17 cellular contexts compared by ENCODE assay signal in the genomic region with DNA sequence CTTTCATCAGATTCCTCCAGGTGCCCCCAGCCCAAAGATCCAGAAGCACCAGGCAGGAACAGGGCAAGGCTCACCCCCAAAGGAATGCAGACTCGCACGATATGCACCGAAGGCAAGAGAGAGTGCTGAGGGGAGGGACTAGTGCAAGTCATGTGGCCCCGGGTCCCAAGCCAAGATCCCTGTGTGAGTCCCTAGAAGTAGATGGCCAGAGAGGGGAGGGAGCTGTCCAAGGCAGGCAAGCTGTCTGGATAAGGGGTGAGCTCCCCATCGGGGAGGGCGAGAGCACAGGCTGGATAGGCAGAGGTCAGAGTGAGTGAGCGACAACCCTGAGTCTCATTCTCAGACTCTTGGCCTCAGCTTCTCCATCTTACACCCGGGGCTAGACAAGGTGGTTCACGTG.
A peak's percentile ranks its signal among the peaks of the same experiment; 100 is the strongest.
DNase-seq lines count a peak whose midpoint lies in the region; ATAC-seq and TF ChIP-seq lines count a peak whose summit lies in the region.
"Had no signal": no experiment of that assay in that cellular context is flagged by ENCODE, and none has a peak within 500 bp of the region (broad histone marks: within the 10 kb centered on the region; RNA-seq: fewer than 3 reads in every experiment).

No MANE protein-coding gene starts in this region.

- H3K27me3 ChIP-seq in endodermal cell (ENCODE audit: control insufficient read depth, insufficient read depth, low read length, poor library complexity, severe bottlenecking) (no peaks in the 10 kb centered on the region), neuronal stem cell (ENCODE audit: control insufficient read depth in 3 of 3, insufficient read depth in 3 of 3, low read depth in 1 of 3, low read length in 3 of 3) (peaks cover 0 to 40% (median 0%) of the 10 kb centered on the region in 3 experiments)

- no peak overlapping the region for H4K8ac ChIP-seq in neuronal stem cell (ENCODE audit: low read depth, low read length)

- no peak for ATAC-seq in GM21528 (IDR thresholded peaks at IDR 0.05; ENCODE audit: low FRiP score, unreplicated experiment)
- ATAC-seq in GM19035 (IDR thresholded peaks at IDR 0.05; ENCODE audit: unreplicated experiment) = no peak
- ATAC-seq in omental fat pad (ENCODE audit: low FRiP score) = no peak
- ATAC-seq in HG02885 (IDR thresholded peaks at IDR 0.05; ENCODE audit: poor library complexity, unreplicated experiment) = no peak

- peak overlapping the region; percentile 43 for H2BK15ac ChIP-seq in neuronal stem cell (ENCODE audit: low read length)

- no peaks in the 10 kb centered on the region for H3K9me3 Mint-ChIP-seq in endodermal cell
- H3K9me3 Mint-ChIP-seq: CD4-positive, alpha-beta T cell had no signal

- H3K4me3 ChIP-seq in HEK293 (ENCODE audit: low read depth, low read length) = no peak overlapping the region
- H3K4me3 ChIP-seq in endodermal cell (ENCODE audit: low read length) = no peak overlapping the region
- no peak overlapping the region for H3K4me3 ChIP-seq in neuronal stem cell (ENCODE audit: low read length in 2 of 2)

- peak overlapping the region; percentile 68 for H3K18ac ChIP-seq in neuronal stem cell (ENCODE audit: low read length)

- H3K4me3 Mint-ChIP-seq in endodermal cell = no peak overlapping the region
- H3K4me3 Mint-ChIP-seq: CD4-positive, alpha-beta T cell had no signal

- no peaks in the 10 kb centered on the region for H3K79me1 ChIP-seq in neuronal stem cell (ENCODE audit: low read depth, low read length)

- H3K9me3 ChIP-seq in HEK293 (ENCODE audit: control insufficient read depth, insufficient read depth, low read depth, low read length) (no peaks in the 10 kb centered on the region), endodermal cell (ENCODE audit: control insufficient read depth, low read length) (no peaks in the 10 kb centered on the region), neuronal stem cell (replicated peaks in 1 of 2; ENCODE audit: control insufficient read depth in 2 of 2, insufficient read depth in 1 of 2, low read depth in 1 of 2, low read length in 2 of 2) (no peaks in the 10 kb centered on the region)

- H3K36me3 Mint-ChIP-seq in endodermal cell (ENCODE audit: low read depth) = no peaks in the 10 kb centered on the region

- DNase-seq in AG20443 (ENCODE audit: low spot score) (peak; percentile 29), endodermal cell (peak; percentile 59), neuronal stem cell (ENCODE audit: low spot score) (no peak), omental fat pad (ENCODE audit: low spot score) (no peak)
- DNase-seq: CD4-positive, alpha-beta T cell; DMS153; GDM1; GOT3; NCI-H1417 treated with DMSO at 0.1 percent for 48 hours; NCI-H187 treated with DMSO at 0.1 percent for 48 hours; NCI-H2227 treated with DMSO at 0.1 percent for 48 hours; NCI-H510A treated with DMSO at 0.1 percent for 48 hours; NCI-H774 had no signal

- H3K23ac ChIP-seq in neuronal stem cell (ENCODE audit: low read depth, low read length, poor library complexity) = peak overlapping the region; percentile 46

- H3K36me3 ChIP-seq in HEK293 (ENCODE audit: control insufficient read depth in 2 of 2, insufficient read depth in 1 of 2, low read length in 2 of 2) (no peaks in the 10 kb centered on the region), endodermal cell (ENCODE audit: control insufficient read depth, insufficient read depth, low read length) (no peaks in the 10 kb centered on the region), neuronal stem cell (replicated peaks in 1 of 2; ENCODE audit: control insufficient read depth in 2 of 2, insufficient read depth in 2 of 2, low read length in 2 of 2) (no peaks in the 10 kb centered on the region)

- no peak overlapping the region for H2AK5ac ChIP-seq in neuronal stem cell (ENCODE audit: low read depth, low read length)

- H2BK5ac ChIP-seq in neuronal stem cell (ENCODE audit: low read length) = no peak overlapping the region

- H3K4me2 ChIP-seq in neuronal stem cell (ENCODE audit: insufficient read depth, low read length, poor library complexity, severe bottlenecking) = no peak overlapping the region

- WGBS in endodermal cell (ENCODE audit: insufficient coverage in 1 of 2, insufficient read length in 1 of 2), 2 experiments = 85 to 88% methylated on average over 5 to 9 of the region's 9 CpGs
- no CpG with 5 or more reads among the region's 9 CpGs for WGBS in neuronal stem cell (ENCODE audit: extremely low coverage in 2 of 2, insufficient read length in 2 of 2, insufficient replicate concordance in 1 of 2), 2 donors

- POLR2A ChIA-PET in HEK293 (lab: Yijun Ruan, JAX) = no interaction called here

- no peak overlapping the region for H2BK12ac ChIP-seq in neuronal stem cell (ENCODE audit: low read length)

- H3K27ac Mint-ChIP-seq in endodermal cell = no peak overlapping the region
- H3K27ac Mint-ChIP-seq: CD4-positive, alpha-beta T cell had no signal

- no peak overlapping the region for H3K4ac ChIP-seq in neuronal stem cell (ENCODE audit: low read length)

- H3K14ac ChIP-seq in neuronal stem cell (ENCODE audit: low read length) = peak overlapping the region; percentile 4

- peaks cover 7% of the 10 kb centered on the region for H3K4me1 Mint-ChIP-seq in endodermal cell

- peaks cover 2% of the 10 kb centered on the region for H3K27me3 Mint-ChIP-seq in endodermal cell (ENCODE audit: insufficient read depth)

- H3K4me1 ChIP-seq in HEK293 (ENCODE audit: control insufficient read depth, insufficient read depth, low read length) (no peaks in the 10 kb centered on the region), endodermal cell (ENCODE audit: control insufficient read depth, insufficient read depth, low read length) (no peaks in the 10 kb centered on the region), neuronal stem cell (ENCODE audit: control insufficient read depth in 2 of 2, insufficient read depth in 1 of 2, low read depth in 1 of 2, low read length in 2 of 2) (peaks cover 0 to 17% of the 10 kb centered on the region in 2 donors)

- no peak overlapping the region for H2BK120ac ChIP-seq in neuronal stem cell (ENCODE audit: low read depth, low read length)

- H4K91ac ChIP-seq in neuronal stem cell (ENCODE audit: low read depth, low read length, poor library complexity) = peak overlapping the region; percentile 3

- CTCF ChIA-PET in HEK293 (lab: Yijun Ruan, JAX) = interaction anchor here (0.6 kb wide), 1 partner anchor 147 kb away, joined by 3 read pairs; no protein-coding TSS in a partner anchor

- no peak overlapping the region for H2AFZ ChIP-seq in neuronal stem cell (ENCODE audit: low read length)

- H3K9ac ChIP-seq in endodermal cell (ENCODE audit: extremely low read depth, low read length, poor library complexity, severe bottlenecking) (no peak overlapping the region), neuronal stem cell (ENCODE audit: low read depth, low read length, poor library complexity) (no peak overlapping the region)

- no peak for TF ChIP-seq CTCF in HEK293 (tag by site-specific recombination; IDR thresholded peaks at IDR 0.05)
- TF ChIP-seq CTCF in endodermal cell (conservative IDR thresholded peaks at IDR 0.05) = no peak
- no peak for TF ChIP-seq CTCF in omental fat pad (IDR thresholded peaks at IDR 0.05)

- H3K27ac ChIP-seq in HEK293 (ENCODE audit: extremely low read depth, low read depth, low read length) = no peak overlapping the region
- H3K27ac ChIP-seq in endodermal cell (ENCODE audit: low read depth, low read length) = no peak overlapping the region
- H3K27ac ChIP-seq in neuronal stem cell (replicated peaks; ENCODE audit: low read length) = no peak overlapping the region

TF ChIP-seq in HEK293, 187 proteins besides CTCF, POLR2A, EP300 and RAD21 (continues in another document):
- TF ChIP-seq, protein P1, sequence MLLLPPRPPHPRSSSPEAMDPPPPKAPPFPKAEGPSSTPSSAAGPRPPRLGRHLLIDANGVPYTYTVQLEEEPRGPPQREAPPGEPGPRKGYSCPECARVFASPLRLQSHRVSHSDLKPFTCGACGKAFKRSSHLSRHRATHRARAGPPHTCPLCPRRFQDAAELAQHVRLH (tag by site-specific recombination; IDR thresholded peaks at IDR 0.05) = no peak
- TF ChIP-seq, protein P2, sequence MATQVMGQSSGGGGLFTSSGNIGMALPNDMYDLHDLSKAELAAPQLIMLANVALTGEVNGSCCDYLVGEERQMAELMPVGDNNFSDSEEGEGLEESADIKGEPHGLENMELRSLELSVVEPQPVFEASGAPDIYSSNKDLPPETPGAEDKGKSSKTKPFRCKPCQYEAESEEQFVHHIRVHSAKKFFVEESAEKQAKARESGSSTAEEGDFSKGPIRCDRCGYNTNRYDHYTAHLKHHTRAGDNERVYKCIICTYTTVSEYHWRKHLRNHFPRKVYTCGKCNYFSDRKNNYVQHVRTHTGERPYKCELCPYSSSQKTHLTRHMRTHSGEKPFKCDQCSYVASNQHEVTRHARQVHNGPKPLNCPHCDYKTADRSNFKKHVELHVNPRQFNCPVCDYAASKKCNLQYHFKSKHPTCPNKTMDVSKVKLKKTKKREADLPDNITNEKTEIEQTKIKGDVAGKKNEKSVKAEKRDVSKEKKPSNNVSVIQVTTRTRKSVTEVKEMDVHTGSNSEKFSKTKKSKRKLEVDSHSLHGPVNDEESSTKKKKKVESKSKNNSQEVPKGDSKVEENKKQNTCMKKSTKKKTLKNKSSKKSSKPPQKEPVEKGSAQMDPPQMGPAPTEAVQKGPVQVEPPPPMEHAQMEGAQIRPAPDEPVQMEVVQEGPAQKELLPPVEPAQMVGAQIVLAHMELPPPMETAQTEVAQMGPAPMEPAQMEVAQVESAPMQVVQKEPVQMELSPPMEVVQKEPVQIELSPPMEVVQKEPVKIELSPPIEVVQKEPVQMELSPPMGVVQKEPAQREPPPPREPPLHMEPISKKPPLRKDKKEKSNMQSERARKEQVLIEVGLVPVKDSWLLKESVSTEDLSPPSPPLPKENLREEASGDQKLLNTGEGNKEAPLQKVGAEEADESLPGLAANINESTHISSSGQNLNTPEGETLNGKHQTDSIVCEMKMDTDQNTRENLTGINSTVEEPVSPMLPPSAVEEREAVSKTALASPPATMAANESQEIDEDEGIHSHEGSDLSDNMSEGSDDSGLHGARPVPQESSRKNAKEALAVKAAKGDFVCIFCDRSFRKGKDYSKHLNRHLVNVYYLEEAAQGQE (tag by site-specific recombination; IDR thresholded peaks at IDR 0.05) = peak; percentile 56; the same call in 1 of the 2 replicates

Comparison
In these comparisons a context has a peak if more than half of its experiments do, and no peak if none do; other contexts are left out.
1. DNase-seq: peak in AG20443 (single experiment) and endodermal cell (single experiment); none in neuronal stem cell (single experiment) and omental fat pad (single experiment).